Comparison of ENCODE assay signal across 22 cellular contexts in the genomic region with DNA sequence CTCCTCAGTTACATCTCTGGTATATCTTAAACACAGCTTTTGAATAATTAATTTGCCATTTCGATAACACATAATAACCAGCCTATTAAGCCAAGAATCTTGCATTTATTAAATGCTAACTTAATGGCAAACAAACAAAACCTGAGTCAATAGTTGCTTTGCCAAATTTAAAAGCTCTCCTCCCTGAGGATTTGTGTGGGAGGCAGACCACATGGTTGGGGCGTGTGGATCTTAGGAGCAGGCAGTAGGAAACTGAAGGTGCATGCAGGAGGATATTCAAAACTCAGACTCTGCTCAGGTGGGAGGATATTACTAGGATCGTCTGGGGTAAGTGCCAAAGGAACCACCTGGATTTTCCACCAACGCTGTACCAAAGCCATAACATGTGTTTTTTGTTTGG. TPM values are rescaled to one million over a fixed set of nuclear protein-coding genes. Genes with fewer than 3 reads are reported as not detected.
DNase-seq lines count a peak whose midpoint lies in the region; ATAC-seq and TF ChIP-seq lines count a peak whose summit lies in the region.
"Had no signal": no experiment of that assay in that cellular context is flagged by ENCODE, and none has a peak within 500 bp of the region (broad histone marks: within the 10 kb centered on the region; RNA-seq: fewer than 3 reads in every experiment).

No MANE protein-coding gene starts in this region.

- CTCF ChIA-PET in HEK293 (lab: Yijun Ruan, JAX), result no interaction called here

- no peaks in the 10 kb centered on the region for H3K79me2 ChIP-seq in osteoblast (ENCODE audit: insufficient read depth, low read length)

- H3K36me3 ChIP-seq in HEK293 (ENCODE audit: control insufficient read depth in 2 of 2, insufficient read depth in 1 of 2, low read length in 2 of 2), result no peaks in the 10 kb centered on the region
- no peaks in the 10 kb centered on the region for H3K36me3 ChIP-seq in osteoblast (ENCODE audit: insufficient read depth, low read length)
- H3K36me3 ChIP-seq: BLaER1 had no signal

- H3K4me1 ChIP-seq in HEK293 (ENCODE audit: control insufficient read depth, insufficient read depth, low read length) (no peaks in the 10 kb centered on the region), osteoblast (ENCODE audit: insufficient read depth, low read length) (peaks cover 3% of the 10 kb centered on the region)
- H3K4me1 ChIP-seq: BLaER1 had no signal

- TF ChIP-seq CTCF in C4-2B (conservative IDR thresholded peaks at IDR 0.05) (no peak), HEK293 (tag by site-specific recombination; IDR thresholded peaks at IDR 0.05) (no peak), cardiac fibroblast (IDR thresholded peaks at IDR 0.05; ENCODE audit: low read depth, low read length) (no peak), osteoblast (IDR thresholded peaks at IDR 0.05; ENCODE audit: extremely low read depth, low read depth, low read length) (no peak)

- no peak overlapping the region for H3K4me3 ChIP-seq in HEK293 (ENCODE audit: low read depth, low read length)
- H3K4me3 ChIP-seq in cardiac fibroblast (replicated peaks in 1 of 2; ENCODE audit: low read depth in 2 of 2, low read length in 2 of 2), result no peak overlapping the region
- H3K4me3 ChIP-seq in osteoblast (ENCODE audit: insufficient read depth, low read length), result no peak overlapping the region
- H3K4me3 ChIP-seq: BLaER1 had no signal

- peak; percentile 31 to 32 for DNase-seq in cardiac fibroblast (ENCODE audit: low read depth in 2 of 2)
- DNase-seq in osteoblast (ENCODE audit: insufficient read length, low spot score, missing footprints), result peak; percentile 48
- no peak for DNase-seq in RPMI8226
- no peak for DNase-seq in H4 (ENCODE audit: low spot score)
- DNase-seq: CD4-positive, alpha-beta memory T cell; COR-L47; DND-41; H7; KBM-7; NCI-H1417 treated with DMSO at 0.1 percent for 48 hours; NCI-H1694 treated with DMSO at 0.1 percent for 48 hours; NCI-H2081; NCI-H345; NCI-H510A treated with DMSO at 0.1 percent for 48 hours; NCI-H748 treated with DMSO at 0.1 percent for 48 hours; SHP77 treated with DMSO at 0.1 percent for 48 hours; T-helper 1 cell had no signal

- H3K9me3 ChIP-seq in HEK293 (ENCODE audit: control insufficient read depth, insufficient read depth, low read depth, low read length) (no peaks in the 10 kb centered on the region), osteoblast (ENCODE audit: low read depth, low read length) (no peaks in the 10 kb centered on the region)

- no peaks in the 10 kb centered on the region for H4K20me1 ChIP-seq in osteoblast (ENCODE audit: insufficient read depth, low read length)
- H4K20me1 ChIP-seq: BLaER1 had no signal

- peak overlapping the region; percentile 20; the same call in 1 of the 2 replicates for H3K27ac ChIP-seq in C4-2B
- no peak overlapping the region for H3K27ac ChIP-seq in HEK293 (ENCODE audit: extremely low read depth, low read depth, low read length)
- H3K27ac ChIP-seq in osteoblast (ENCODE audit: low read depth, low read length), result no peak overlapping the region
- H3K27ac ChIP-seq: BLaER1, RWPE1 had no signal

- H3K27me3 ChIP-seq in osteoblast (ENCODE audit: insufficient read depth, low read length), result peaks cover 11% of the 10 kb centered on the region
- H3K27me3 ChIP-seq: BLaER1 had no signal

- POLR2A ChIA-PET in HEK293 (lab: Yijun Ruan, JAX), result no interaction called here

- H3K4me2 ChIP-seq in osteoblast (ENCODE audit: insufficient read depth, low read length), result no peak overlapping the region
- H3K4me2 ChIP-seq: BLaER1 had no signal

- no peak for ATAC-seq in HG02571 (IDR thresholded peaks at IDR 0.05; ENCODE audit: unreplicated experiment)

- no peak overlapping the region for H2AFZ ChIP-seq in osteoblast (ENCODE audit: low read length)

TF ChIP-seq in HEK293, 187 proteins besides CTCF, POLR2A, EP300 and RAD21:
- no peak for TF ChIP-seq ZNF544 (tag by site-specific recombination; IDR thresholded peaks at IDR 0.05)
- TF ChIP-seq EGR2 (tag by site-specific recombination; IDR thresholded peaks at IDR 0.05; ENCODE audit: low read depth), result peak; percentile 47; the same call in 1 of the 2 replicates
- TF ChIP-seq ZNF48 (tag by site-specific recombination; IDR thresholded peaks at IDR 0.05), result no peak
- no peak for TF ChIP-seq BCL11B (tag by site-specific recombination; IDR thresholded peaks at IDR 0.05; ENCODE audit: low read depth)

RNA-seq across cellular contexts. Expression of a gene that starts 17.8 kb away (rescaled TPM):
- 10.3 and 13.8 TPM in 2 replicates for total RNA-seq in osteoblast
- 11.3 and 14.5 TPM in 2 replicates for total RNA-seq in H4 (2014; rRNA removed; shearing (Covaris generic))
- total RNA-seq: CD4-positive, alpha-beta memory T cell had no signal

Comparison
In these comparisons a context has a peak if more than half of its experiments do, and no peak if none do; other contexts are left out.
1. DNase-seq: peak in cardiac fibroblast (2 of 2) and osteoblast (single experiment); none in RPMI8226 (single experiment) and H4 (single experiment).